Comparison of ENCODE assay signal across 1 cellular context in the genomic region with DNA sequence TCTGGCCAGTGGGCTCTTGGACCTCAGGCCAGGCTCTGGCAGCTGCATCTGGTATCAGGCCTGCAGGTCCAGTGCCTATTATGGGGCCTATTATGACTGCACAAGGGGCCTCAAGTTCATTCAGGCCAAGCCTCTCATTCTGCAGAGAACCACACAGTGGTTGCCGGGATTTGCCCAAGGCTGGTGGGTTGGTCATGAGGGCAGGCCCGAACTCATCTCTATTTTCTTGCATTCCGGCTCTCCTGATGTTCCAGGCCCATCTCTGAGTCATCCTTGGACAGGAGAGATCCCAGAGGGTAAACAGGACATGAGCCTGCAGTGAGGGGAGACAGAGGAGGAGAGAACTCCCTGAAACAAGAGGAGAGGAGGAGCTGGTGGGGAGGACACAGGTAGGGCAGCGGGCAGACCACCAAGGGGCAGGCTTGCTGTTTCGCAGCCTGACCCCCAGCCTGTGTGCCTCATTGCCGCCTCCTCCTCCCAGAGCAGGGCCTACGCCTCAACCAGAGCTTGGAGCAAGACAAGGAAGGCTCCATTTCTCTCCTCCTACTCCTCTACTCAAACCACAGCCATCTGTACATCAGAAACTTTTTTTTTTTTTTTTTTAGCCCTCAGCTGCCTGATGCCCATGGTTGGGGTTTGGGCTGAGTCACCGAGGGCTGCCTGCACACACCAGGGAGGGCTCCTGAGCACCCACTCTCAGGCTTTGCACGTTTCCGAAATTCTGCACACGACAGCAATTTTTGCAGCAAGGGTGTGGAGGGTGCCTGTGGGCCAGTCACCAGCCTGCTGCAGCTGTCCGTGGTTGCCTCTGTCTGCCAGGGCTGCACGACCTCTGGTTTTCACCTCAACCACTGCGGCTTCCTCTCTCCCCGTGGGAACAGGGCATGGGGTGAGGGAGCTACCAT.
TF ChIP-seq lines count a peak whose summit lies in the region.

No MANE protein-coding gene starts in this region.

TF ChIP-seq in GM12878, 131 proteins besides CTCF, POLR2A, EP300 and RAD21 (continued from another document):
- TF ChIP-seq ZNF687 (IDR thresholded peaks at IDR 0.05), result no peak
- TF ChIP-seq, protein P1, sequence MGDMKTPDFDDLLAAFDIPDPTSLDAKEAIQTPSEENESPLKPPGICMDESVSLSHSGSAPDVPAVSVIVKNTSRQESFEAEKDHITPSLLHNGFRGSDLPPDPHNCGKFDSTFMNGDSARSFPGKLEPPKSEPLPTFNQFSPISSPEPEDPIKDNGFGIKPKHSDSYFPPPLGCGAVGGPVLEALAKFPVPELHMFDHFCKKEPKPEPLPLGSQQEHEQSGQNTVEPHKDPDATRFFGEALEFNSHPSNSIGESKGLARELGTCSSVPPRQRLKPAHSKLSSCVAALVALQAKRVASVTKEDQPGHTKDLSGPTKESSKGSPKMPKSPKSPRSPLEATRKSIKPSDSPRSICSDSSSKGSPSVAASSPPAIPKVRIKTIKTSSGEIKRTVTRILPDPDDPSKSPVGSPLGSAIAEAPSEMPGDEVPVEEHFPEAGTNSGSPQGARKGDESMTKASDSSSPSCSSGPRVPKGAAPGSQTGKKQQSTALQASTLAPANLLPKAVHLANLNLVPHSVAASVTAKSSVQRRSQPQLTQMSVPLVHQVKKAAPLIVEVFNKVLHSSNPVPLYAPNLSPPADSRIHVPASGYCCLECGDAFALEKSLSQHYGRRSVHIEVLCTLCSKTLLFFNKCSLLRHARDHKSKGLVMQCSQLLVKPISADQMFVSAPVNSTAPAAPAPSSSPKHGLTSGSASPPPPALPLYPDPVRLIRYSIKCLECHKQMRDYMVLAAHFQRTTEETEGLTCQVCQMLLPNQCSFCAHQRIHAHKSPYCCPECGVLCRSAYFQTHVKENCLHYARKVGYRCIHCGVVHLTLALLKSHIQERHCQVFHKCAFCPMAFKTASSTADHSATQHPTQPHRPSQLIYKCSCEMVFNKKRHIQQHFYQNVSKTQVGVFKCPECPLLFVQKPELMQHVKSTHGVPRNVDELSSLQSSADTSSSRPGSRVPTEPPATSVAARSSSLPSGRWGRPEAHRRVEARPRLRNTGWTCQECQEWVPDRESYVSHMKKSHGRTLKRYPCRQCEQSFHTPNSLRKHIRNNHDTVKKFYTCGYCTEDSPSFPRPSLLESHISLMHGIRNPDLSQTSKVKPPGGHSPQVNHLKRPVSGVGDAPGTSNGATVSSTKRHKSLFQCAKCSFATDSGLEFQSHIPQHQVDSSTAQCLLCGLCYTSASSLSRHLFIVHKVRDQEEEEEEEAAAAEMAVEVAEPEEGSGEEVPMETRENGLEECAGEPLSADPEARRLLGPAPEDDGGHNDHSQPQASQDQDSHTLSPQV (IDR thresholded peaks at IDR 0.05), result no peak
- no peak for TF ChIP-seq ZBED1 (IDR thresholded peaks at IDR 0.05; ENCODE audit: borderline replicate concordance)
- no peak for TF ChIP-seq NR2C1 (IDR thresholded peaks at IDR 0.05)
- no peak for TF ChIP-seq FOXM1 (IDR thresholded peaks at IDR 0.05; ENCODE audit: low read depth, low read length)
- TF ChIP-seq KLF5 (IDR thresholded peaks at IDR 0.05; ENCODE audit: partially characterized antibody), result no peak
- peak; percentile 25 for TF ChIP-seq SP1 (IDR thresholded peaks at IDR 0.05; ENCODE audit: low read depth, low read length)
- 0 out of 2 replicates have a peak, but pooled peaks have one; percentile 17 for TF ChIP-seq YY1 (IDR thresholded peaks at IDR 0.05; ENCODE audit: low read depth, low read length)
- TF ChIP-seq TCF12 (IDR thresholded peaks at IDR 0.05; ENCODE audit: low read depth, low read length), result peak; percentile 81
- TF ChIP-seq NR2F1 (conservative IDR thresholded peaks at IDR 0.05), result peak; percentile 64
- no peak for TF ChIP-seq PBX3 (IDR thresholded peaks at IDR 0.05; ENCODE audit: insufficient replicate concordance, low read depth, low read length)
- no peak for TF ChIP-seq BCL11A (IDR thresholded peaks at IDR 0.05; ENCODE audit: low read depth, low read length)
- no peak for TF ChIP-seq TCF7 (IDR thresholded peaks at IDR 0.05; ENCODE audit: borderline replicate concordance)
- TF ChIP-seq, protein P2, sequence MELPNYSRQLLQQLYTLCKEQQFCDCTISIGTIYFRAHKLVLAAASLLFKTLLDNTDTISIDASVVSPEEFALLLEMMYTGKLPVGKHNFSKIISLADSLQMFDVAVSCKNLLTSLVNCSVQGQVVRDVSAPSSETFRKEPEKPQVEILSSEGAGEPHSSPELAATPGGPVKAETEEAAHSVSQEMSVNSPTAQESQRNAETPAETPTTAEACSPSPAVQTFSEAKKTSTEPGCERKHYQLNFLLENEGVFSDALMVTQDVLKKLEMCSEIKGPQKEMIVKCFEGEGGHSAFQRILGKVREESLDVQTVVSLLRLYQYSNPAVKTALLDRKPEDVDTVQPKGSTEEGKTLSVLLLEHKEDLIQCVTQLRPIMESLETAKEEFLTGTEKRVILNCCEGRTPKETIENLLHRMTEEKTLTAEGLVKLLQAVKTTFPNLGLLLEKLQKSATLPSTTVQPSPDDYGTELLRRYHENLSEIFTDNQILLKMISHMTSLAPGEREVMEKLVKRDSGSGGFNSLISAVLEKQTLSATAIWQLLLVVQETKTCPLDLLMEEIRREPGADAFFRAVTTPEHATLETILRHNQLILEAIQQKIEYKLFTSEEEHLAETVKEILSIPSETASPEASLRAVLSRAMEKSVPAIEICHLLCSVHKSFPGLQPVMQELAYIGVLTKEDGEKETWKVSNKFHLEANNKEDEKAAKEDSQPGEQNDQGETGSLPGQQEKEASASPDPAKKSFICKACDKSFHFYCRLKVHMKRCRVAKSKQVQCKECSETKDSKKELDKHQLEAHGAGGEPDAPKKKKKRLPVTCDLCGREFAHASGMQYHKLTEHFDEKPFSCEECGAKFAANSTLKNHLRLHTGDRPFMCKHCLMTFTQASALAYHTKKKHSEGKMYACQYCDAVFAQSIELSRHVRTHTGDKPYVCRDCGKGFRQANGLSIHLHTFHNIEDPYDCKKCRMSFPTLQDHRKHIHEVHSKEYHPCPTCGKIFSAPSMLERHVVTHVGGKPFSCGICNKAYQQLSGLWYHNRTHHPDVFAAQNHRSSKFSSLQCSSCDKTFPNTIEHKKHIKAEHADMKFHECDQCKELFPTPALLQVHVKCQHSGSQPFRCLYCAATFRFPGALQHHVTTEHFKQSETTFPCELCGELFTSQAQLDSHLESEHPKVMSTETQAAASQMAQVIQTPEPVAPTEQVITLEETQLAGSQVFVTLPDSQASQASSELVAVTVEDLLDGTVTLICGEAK (IDR thresholded peaks at IDR 0.05; ENCODE audit: borderline replicate concordance), result no peak
- TF ChIP-seq ZNF384 (IDR thresholded peaks at IDR 0.05; ENCODE audit: borderline replicate concordance, low read depth, low read length), result peak; percentile 86
- peak; percentile 85 for TF ChIP-seq TCF3 (IDR thresholded peaks at IDR 0.05; ENCODE audit: borderline replicate concordance, insufficient read depth, low read depth, low read length)
- TF ChIP-seq JUNB (IDR thresholded peaks at IDR 0.05), result peak; percentile 12; the same call in 1 of the 2 replicates
- TF ChIP-seq FOS (IDR thresholded peaks at IDR 0.05; ENCODE audit: borderline replicate concordance, extremely low read depth, insufficient read length), result no peak
- TF ChIP-seq, protein P3, sequence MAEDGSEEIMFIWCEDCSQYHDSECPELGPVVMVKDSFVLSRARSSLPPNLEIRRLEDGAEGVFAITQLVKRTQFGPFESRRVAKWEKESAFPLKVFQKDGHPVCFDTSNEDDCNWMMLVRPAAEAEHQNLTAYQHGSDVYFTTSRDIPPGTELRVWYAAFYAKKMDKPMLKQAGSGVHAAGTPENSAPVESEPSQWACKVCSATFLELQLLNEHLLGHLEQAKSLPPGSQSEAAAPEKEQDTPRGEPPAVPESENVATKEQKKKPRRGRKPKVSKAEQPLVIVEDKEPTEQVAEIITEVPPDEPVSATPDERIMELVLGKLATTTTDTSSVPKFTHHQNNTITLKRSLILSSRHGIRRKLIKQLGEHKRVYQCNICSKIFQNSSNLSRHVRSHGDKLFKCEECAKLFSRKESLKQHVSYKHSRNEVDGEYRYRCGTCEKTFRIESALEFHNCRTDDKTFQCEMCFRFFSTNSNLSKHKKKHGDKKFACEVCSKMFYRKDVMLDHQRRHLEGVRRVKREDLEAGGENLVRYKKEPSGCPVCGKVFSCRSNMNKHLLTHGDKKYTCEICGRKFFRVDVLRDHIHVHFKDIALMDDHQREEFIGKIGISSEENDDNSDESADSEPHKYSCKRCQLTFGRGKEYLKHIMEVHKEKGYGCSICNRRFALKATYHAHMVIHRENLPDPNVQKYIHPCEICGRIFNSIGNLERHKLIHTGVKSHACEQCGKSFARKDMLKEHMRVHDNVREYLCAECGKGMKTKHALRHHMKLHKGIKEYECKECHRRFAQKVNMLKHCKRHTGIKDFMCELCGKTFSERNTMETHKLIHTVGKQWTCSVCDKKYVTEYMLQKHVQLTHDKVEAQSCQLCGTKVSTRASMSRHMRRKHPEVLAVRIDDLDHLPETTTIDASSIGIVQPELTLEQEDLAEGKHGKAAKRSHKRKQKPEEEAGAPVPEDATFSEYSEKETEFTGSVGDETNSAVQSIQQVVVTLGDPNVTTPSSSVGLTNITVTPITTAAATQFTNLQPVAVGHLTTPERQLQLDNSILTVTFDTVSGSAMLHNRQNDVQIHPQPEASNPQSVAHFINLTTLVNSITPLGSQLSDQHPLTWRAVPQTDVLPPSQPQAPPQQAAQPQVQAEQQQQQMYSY (CRISPR knock-in tag; IDR thresholded peaks at IDR 0.05), result no peak
- TF ChIP-seq PAX5 (IDR thresholded peaks at IDR 0.05; ENCODE audit: borderline replicate concordance, low read depth, low read length), result peak; percentile 39; the same call in 1 of the 2 replicates
- TF ChIP-seq IKZF1 (conservative IDR thresholded peaks at IDR 0.05), result peak; percentile 51; the same call in 1 of the 2 replicates
- TF ChIP-seq, protein P4, sequence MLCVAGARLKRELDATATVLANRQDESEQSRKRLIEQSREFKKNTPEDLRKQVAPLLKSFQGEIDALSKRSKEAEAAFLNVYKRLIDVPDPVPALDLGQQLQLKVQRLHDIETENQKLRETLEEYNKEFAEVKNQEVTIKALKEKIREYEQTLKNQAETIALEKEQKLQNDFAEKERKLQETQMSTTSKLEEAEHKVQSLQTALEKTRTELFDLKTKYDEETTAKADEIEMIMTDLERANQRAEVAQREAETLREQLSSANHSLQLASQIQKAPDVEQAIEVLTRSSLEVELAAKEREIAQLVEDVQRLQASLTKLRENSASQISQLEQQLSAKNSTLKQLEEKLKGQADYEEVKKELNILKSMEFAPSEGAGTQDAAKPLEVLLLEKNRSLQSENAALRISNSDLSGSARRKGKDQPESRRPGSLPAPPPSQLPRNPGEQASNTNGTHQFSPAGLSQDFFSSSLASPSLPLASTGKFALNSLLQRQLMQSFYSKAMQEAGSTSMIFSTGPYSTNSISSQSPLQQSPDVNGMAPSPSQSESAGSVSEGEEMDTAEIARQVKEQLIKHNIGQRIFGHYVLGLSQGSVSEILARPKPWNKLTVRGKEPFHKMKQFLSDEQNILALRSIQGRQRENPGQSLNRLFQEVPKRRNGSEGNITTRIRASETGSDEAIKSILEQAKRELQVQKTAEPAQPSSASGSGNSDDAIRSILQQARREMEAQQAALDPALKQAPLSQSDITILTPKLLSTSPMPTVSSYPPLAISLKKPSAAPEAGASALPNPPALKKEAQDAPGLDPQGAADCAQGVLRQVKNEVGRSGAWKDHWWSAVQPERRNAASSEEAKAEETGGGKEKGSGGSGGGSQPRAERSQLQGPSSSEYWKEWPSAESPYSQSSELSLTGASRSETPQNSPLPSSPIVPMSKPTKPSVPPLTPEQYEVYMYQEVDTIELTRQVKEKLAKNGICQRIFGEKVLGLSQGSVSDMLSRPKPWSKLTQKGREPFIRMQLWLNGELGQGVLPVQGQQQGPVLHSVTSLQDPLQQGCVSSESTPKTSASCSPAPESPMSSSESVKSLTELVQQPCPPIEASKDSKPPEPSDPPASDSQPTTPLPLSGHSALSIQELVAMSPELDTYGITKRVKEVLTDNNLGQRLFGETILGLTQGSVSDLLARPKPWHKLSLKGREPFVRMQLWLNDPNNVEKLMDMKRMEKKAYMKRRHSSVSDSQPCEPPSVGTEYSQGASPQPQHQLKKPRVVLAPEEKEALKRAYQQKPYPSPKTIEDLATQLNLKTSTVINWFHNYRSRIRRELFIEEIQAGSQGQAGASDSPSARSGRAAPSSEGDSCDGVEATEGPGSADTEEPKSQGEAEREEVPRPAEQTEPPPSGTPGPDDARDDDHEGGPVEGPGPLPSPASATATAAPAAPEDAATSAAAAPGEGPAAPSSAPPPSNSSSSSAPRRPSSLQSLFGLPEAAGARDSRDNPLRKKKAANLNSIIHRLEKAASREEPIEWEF (IDR thresholded peaks at IDR 0.05; ENCODE audit: insufficient replicate concordance, low read depth, low read length), result no peak
- TF ChIP-seq SPI1 (IDR thresholded peaks at IDR 0.05; ENCODE audit: borderline replicate concordance, insufficient read depth, low read depth, low read length), result no peak
- TF ChIP-seq RAD51 (IDR thresholded peaks at IDR 0.05), result no peak
- TF ChIP-seq HCFC1 (IDR thresholded peaks at IDR 0.05; ENCODE audit: low read length), result no peak
- TF ChIP-seq CEBPB (IDR thresholded peaks at IDR 0.05; ENCODE audit: borderline replicate concordance in 1 of 2, low read depth in 2 of 2, low read length in 2 of 2), result no peak
- TF ChIP-seq RUNX3 (IDR thresholded peaks at IDR 0.05; ENCODE audit: low read length), result peak; percentile 73
